Comparison of ENCODE assay signal across 13 cellular contexts in the genomic region with DNA sequence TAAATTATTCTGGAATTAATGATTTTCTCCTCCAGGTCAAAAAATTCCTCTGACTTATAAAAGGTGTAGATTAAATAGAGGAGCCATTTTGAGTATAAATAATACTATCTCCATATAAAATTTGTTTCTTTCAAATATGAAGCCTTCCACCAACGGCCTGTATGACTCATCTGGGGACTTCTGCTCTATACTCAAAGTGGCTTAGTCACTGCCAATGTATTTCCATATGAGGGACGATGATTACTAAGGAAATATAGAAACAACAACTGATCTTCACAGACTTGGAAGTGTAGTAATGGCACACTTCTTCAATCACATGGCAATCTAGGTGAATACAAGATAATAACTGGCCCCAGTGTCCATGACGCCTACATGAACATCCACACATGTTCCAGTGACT.
DNase-seq lines count a peak whose midpoint lies in the region; ATAC-seq and TF ChIP-seq lines count a peak whose summit lies in the region.
"Had no signal": no experiment of that assay in that cellular context is flagged by ENCODE, and none has a peak within 500 bp of the region (broad histone marks: within the 10 kb centered on the region; RNA-seq: fewer than 3 reads in every experiment).

No MANE protein-coding gene starts in this region.

- no peaks in the 10 kb centered on the region for H4K20me1 ChIP-seq in SK-N-SH (ENCODE audit: insufficient read depth)

- H3K79me2 ChIP-seq in SK-N-SH (ENCODE audit: insufficient read depth) = no peaks in the 10 kb centered on the region

- H3K4me3 Mint-ChIP-seq in mesothelial cell of epicardium = no peak overlapping the region
- H3K4me3 Mint-ChIP-seq: effector memory CD8-positive, alpha-beta T cell; H9 had no signal

- H3K27ac ChIP-seq in SK-N-SH (ENCODE audit: low read depth in 2 of 2, low read length in 1 of 2) (peak overlapping the region in 1 of 2 experiments; percentile 71; a peak in 3 of 4 replicates), foreskin keratinocyte (no peak overlapping the region)

- H3K36me3 ChIP-seq in BE2C (no peaks in the 10 kb centered on the region), SK-N-SH (replicated peaks in 1 of 2; ENCODE audit: control insufficient read depth in 1 of 2, insufficient read depth in 2 of 2, low read length in 1 of 2) (peaks cover 0 to 5% of the 10 kb centered on the region in 2 experiments)

- H3K4me1 ChIP-seq in BE2C (peaks cover 27% of the 10 kb centered on the region), SK-N-SH (ENCODE audit: control insufficient read depth in 1 of 2, insufficient read depth in 2 of 2, low read depth in 1 of 2, low read length in 1 of 2) (peaks cover 0 to 16% of the 10 kb centered on the region in 2 experiments; a peak in 3 of 4 replicates), foreskin keratinocyte (peaks cover 8% of the 10 kb centered on the region)

- peak; percentile 45 for ATAC-seq in HG03520 (IDR thresholded peaks at IDR 0.05; ENCODE audit: unreplicated experiment)
- peak; percentile 95 for ATAC-seq in foreskin keratinocyte
- no peak for ATAC-seq in GM21737 (IDR thresholded peaks at IDR 0.05; ENCODE audit: unreplicated experiment)
- no peak for ATAC-seq in sciatic nerve
- no peak for ATAC-seq in GM21528 (IDR thresholded peaks at IDR 0.05; ENCODE audit: low FRiP score, unreplicated experiment)
- ATAC-seq: effector memory CD8-positive, alpha-beta T cell; left ventricle myocardium superior; right cardiac atrium had no signal

- TF ChIP-seq RAD21 in SK-N-SH (IDR thresholded peaks at IDR 0.05; ENCODE audit: low read length) = no peak

- H3K9me3 ChIP-seq in BE2C (no peaks in the 10 kb centered on the region), SK-N-SH (no peaks in the 10 kb centered on the region)

- H3K27ac Mint-ChIP-seq in mesothelial cell of epicardium = no peak overlapping the region
- H3K27ac Mint-ChIP-seq: effector memory CD8-positive, alpha-beta T cell had no signal

- no peaks in the 10 kb centered on the region for H3K27me3 Mint-ChIP-seq in mesothelial cell of epicardium (ENCODE audit: low read depth)
- H3K27me3 Mint-ChIP-seq: effector memory CD8-positive, alpha-beta T cell had no signal

- TF ChIP-seq EP300 in SK-N-SH (IDR thresholded peaks at IDR 0.05; ENCODE audit: borderline replicate concordance in 1 of 2, low read depth in 1 of 2, low read length in 1 of 2) = peak in 1 of 2 experiments; percentile 28; a peak in 1 of 4 replicates

- no peaks in the 10 kb centered on the region for H3K9me2 ChIP-seq in SK-N-SH

- H3K4me1 Mint-ChIP-seq in mesothelial cell of epicardium = no peaks in the 10 kb centered on the region

- 34% methylated on average over 3 of the region's 3 CpGs for WGBS in SK-N-SH (ENCODE audit: low lambda C conversion rate)

- H2AFZ ChIP-seq in SK-N-SH (ENCODE audit: low read depth) = 0 out of 2 replicates have a peak overlapping the region, but pooled peaks have one; percentile 32

- H3K36me3 Mint-ChIP-seq in mesothelial cell of epicardium = no peaks in the 10 kb centered on the region

- intact Hi-C loops in sciatic nerve (cut with DNase I) = no loop called here

- no peak overlapping the region; the same call in 1 of the 2 replicates for H3K4me2 ChIP-seq in SK-N-SH

- CTCF ChIA-PET in SK-N-SH (lab: Yijun Ruan, JAX) = interaction anchor here (1.0 kb wide), 1 partner anchor 143 kb away, joined by 3 read pairs; no protein-coding TSS in a partner anchor

- TF ChIP-seq CTCF in BE2C (IDR thresholded peaks at IDR 0.05; ENCODE audit: low read depth, low read length) (no peak), SK-N-SH (IDR thresholded peaks at IDR 0.05) (no peak), foreskin keratinocyte (conservative IDR thresholded peaks at IDR 0.05) (no peak), mesothelial cell of epicardium (IDR thresholded peaks at IDR 0.05; ENCODE audit: unreplicated experiment) (no peak)

- H3K9ac ChIP-seq in SK-N-SH = no peak overlapping the region

- H3F3A ChIP-seq in SK-N-SH (replicated peaks; ENCODE audit: insufficient read depth) = peaks cover 28% of the 10 kb centered on the region

- DNase-seq in BE2C (peak; percentile 24), SK-N-SH (no peak), foreskin keratinocyte (peak; percentile 55 to 74), sciatic nerve (ENCODE audit: low spot score) (no peak), mesothelial cell of epicardium (ENCODE audit: low spot score in 2 of 2, unreplicated experiment in 2 of 2) (no peak)
- DNase-seq: activated gamma-delta T cell; effector memory CD8-positive, alpha-beta T cell; H9; left ventricle myocardium superior; right cardiac atrium had no signal

- POLR2A ChIA-PET in SK-N-SH (lab: Yijun Ruan, JAX) = no interaction called here

- H3K27me3 ChIP-seq in BE2C (no peaks in the 10 kb centered on the region), SK-N-SH (ENCODE audit: insufficient read depth) (no peaks in the 10 kb centered on the region), foreskin keratinocyte (no peaks in the 10 kb centered on the region)

- H3K4me3 ChIP-seq in BE2C (ENCODE audit: low read depth, low read length) = no peak overlapping the region
- H3K4me3 ChIP-seq in SK-N-SH (ENCODE audit: low read depth in 2 of 2, low read length in 1 of 2) = no peak overlapping the region

- no peaks in the 10 kb centered on the region for H3K9me3 Mint-ChIP-seq in mesothelial cell of epicardium
- H3K9me3 Mint-ChIP-seq: H9 had no signal

TF ChIP-seq in SK-N-SH, 30 proteins besides CTCF, POLR2A, EP300 and RAD21 (continues in another document):
- TF ChIP-seq TAF1 (IDR thresholded peaks at IDR 0.05; ENCODE audit: borderline replicate concordance, low read depth, low read length) (no peak), SMC3 (IDR thresholded peaks at IDR 0.05; ENCODE audit: low read depth, low read length) (no peak), RCOR1 (IDR thresholded peaks at IDR 0.05; ENCODE audit: low read length) (no peak), NRF1 (IDR thresholded peaks at IDR 0.05; ENCODE audit: low read depth, low read length) (no peak), SIN3A (IDR thresholded peaks at IDR 0.05; ENCODE audit: borderline replicate concordance, low read depth, low read length) (no peak), GATA2 (CRISPR knock-in tag; IDR thresholded peaks at IDR 0.05) (no peak), GABPA (IDR thresholded peaks at IDR 0.05; ENCODE audit: low read depth) (no peak), NFIC (IDR thresholded peaks at IDR 0.05; ENCODE audit: borderline replicate concordance) (no peak), MEF2A (IDR thresholded peaks at IDR 0.05; ENCODE audit: borderline replicate concordance, low read depth) (no peak), ELF1 (IDR thresholded peaks at IDR 0.05) (no peak), RFX5 (IDR thresholded peaks at IDR 0.05; ENCODE audit: low read length) (no peak), MXI1 (IDR thresholded peaks at IDR 0.05; ENCODE audit: low read depth, low read length) (no peak), EZH2phosphoT487 (IDR thresholded peaks at IDR 0.05; ENCODE audit: borderline replicate concordance, low read depth) (no peak)
- TF ChIP-seq, protein P1, sequence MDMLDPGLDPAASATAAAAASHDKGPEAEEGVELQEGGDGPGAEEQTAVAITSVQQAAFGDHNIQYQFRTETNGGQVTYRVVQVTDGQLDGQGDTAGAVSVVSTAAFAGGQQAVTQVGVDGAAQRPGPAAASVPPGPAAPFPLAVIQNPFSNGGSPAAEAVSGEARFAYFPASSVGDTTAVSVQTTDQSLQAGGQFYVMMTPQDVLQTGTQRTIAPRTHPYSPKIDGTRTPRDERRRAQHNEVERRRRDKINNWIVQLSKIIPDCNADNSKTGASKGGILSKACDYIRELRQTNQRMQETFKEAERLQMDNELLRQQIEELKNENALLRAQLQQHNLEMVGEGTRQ (IDR thresholded peaks at IDR 0.05; ENCODE audit: borderline replicate concordance, low read depth, low read length) = no peak
- TF ChIP-seq, protein P2, sequence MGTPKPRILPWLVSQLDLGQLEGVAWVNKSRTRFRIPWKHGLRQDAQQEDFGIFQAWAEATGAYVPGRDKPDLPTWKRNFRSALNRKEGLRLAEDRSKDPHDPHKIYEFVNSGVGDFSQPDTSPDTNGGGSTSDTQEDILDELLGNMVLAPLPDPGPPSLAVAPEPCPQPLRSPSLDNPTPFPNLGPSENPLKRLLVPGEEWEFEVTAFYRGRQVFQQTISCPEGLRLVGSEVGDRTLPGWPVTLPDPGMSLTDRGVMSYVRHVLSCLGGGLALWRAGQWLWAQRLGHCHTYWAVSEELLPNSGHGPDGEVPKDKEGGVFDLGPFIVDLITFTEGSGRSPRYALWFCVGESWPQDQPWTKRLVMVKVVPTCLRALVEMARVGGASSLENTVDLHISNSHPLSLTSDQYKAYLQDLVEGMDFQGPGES (IDR thresholded peaks at IDR 0.05; ENCODE audit: low read depth, low read length) = no peak
- TF ChIP-seq, protein P3, sequence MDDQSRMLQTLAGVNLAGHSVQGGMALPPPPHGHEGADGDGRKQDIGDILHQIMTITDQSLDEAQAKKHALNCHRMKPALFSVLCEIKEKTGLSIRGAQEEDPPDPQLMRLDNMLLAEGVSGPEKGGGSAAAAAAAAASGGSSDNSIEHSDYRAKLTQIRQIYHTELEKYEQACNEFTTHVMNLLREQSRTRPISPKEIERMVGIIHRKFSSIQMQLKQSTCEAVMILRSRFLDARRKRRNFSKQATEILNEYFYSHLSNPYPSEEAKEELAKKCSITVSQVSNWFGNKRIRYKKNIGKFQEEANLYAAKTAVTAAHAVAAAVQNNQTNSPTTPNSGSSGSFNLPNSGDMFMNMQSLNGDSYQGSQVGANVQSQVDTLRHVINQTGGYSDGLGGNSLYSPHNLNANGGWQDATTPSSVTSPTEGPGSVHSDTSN (IDR thresholded peaks at IDR 0.05) = no peak

Comparison
In these comparisons a context has a peak if more than half of its experiments do, and no peak if none do; other contexts are left out.
1. DNase-seq: peak in BE2C (single experiment) and foreskin keratinocyte (2 of 2); none in SK-N-SH (single experiment), sciatic nerve (single experiment) and mesothelial cell of epicardium (0 of 2).
2. ATAC-seq: peak in HG03520 (single experiment) and foreskin keratinocyte (single experiment); none in GM21737 (single experiment), sciatic nerve (single experiment) and GM21528 (single experiment).